ENCODE assay signal across 10 cellular contexts in genomic region chr2:54482725-54483124, GRCh38. TPM values are rescaled to one million over a fixed set of nuclear protein-coding genes. Genes with fewer than 3 reads are reported as not detected.
DNase-seq lines count a peak whose midpoint lies in the region; ATAC-seq and TF ChIP-seq lines count a peak whose summit lies in the region.
"Had no signal": no experiment of that assay in that cellular context is flagged by ENCODE, and none has a peak within 500 bp of the region (broad histone marks: within the 10 kb centered on the region; RNA-seq: fewer than 3 reads in every experiment).

No MANE protein-coding gene starts in this region.

- H4K8ac ChIP-seq in trophoblast cell (ENCODE audit: low read depth, low read length), result peak overlapping the region; percentile 25

- no peak for TF ChIP-seq RAD21 in SK-N-SH (IDR thresholded peaks at IDR 0.05; ENCODE audit: low read length)

- no peaks in the 10 kb centered on the region for H3K27me3 ChIP-seq in BJ (ENCODE audit: control insufficient read depth, insufficient read depth, low read length)
- no peaks in the 10 kb centered on the region for H3K27me3 ChIP-seq in SK-N-SH (ENCODE audit: insufficient read depth)
- H3K27me3 ChIP-seq in trophoblast cell (ENCODE audit: insufficient read depth, low read length), result no peaks in the 10 kb centered on the region

- CTCF ChIA-PET in BJ (lab: Yijun Ruan, JAX), result no interaction called here
- CTCF ChIA-PET in SK-N-SH (lab: Yijun Ruan, JAX), result no interaction called here

- H3F3A ChIP-seq in SK-N-SH (replicated peaks; ENCODE audit: insufficient read depth), result peaks cover 24% of the 10 kb centered on the region

- H4K20me1 ChIP-seq in SK-N-SH (ENCODE audit: insufficient read depth), result peaks cover 64% of the 10 kb centered on the region

- ATAC-seq in GM18502 (IDR thresholded peaks at IDR 0.05; ENCODE audit: poor library complexity, unreplicated experiment), result no peak
- no peak for ATAC-seq in GM21526 (IDR thresholded peaks at IDR 0.05; ENCODE audit: low FRiP score, unreplicated experiment)
- no peak for ATAC-seq in GM18511 (IDR thresholded peaks at IDR 0.05; ENCODE audit: unreplicated experiment)
- ATAC-seq: left colon had no signal

- H3K9me3 ChIP-seq in SK-N-SH (no peaks in the 10 kb centered on the region), trophoblast cell (ENCODE audit: insufficient read depth, low read depth, low read length) (no peaks in the 10 kb centered on the region)

- H3K36me3 Mint-ChIP-seq in immature natural killer cell, result peaks cover 0 to 5% (median 3%) of the 10 kb centered on the region in 3 donors

- H4K91ac ChIP-seq in trophoblast cell (ENCODE audit: low read depth, low read length), result peak overlapping the region; percentile 50

- H4K12ac ChIP-seq in trophoblast cell (ENCODE audit: low read depth, low read length), result no peak overlapping the region

- H3K23ac ChIP-seq in trophoblast cell (ENCODE audit: low read length), result no peak overlapping the region

- no peak overlapping the region for H3K14ac ChIP-seq in trophoblast cell (ENCODE audit: low read length)

- H3K27ac Mint-ChIP-seq in immature natural killer cell, result no peak overlapping the region

- H3K18ac ChIP-seq in trophoblast cell (ENCODE audit: low read length), result no peak overlapping the region

- H2AFZ ChIP-seq in SK-N-SH (ENCODE audit: low read depth), result no peak overlapping the region
- no peak overlapping the region for H2AFZ ChIP-seq in trophoblast cell (ENCODE audit: insufficient read depth, low read length, poor library complexity)

- H3K9ac ChIP-seq in SK-N-SH (no peak overlapping the region; the same call in 1 of the 2 replicates), trophoblast cell (ENCODE audit: low read length) (no peak overlapping the region)

- H2BK120ac ChIP-seq in trophoblast cell (ENCODE audit: insufficient read depth, low read length, poor library complexity), result no peak overlapping the region

- H3K4me3 ChIP-seq in BJ (ENCODE audit: low read depth, low read length) (no peak overlapping the region), SK-N-SH (ENCODE audit: low read depth in 2 of 2, low read length in 1 of 2) (no peak overlapping the region), fibroblast of the aortic adventitia (ENCODE audit: low read depth, low read length) (no peak overlapping the region), trophoblast cell (ENCODE audit: low read depth, low read length) (no peak overlapping the region)

- H3K27me3 Mint-ChIP-seq in immature natural killer cell (ENCODE audit: low read depth in 3 of 3), result peaks cover 0 to 3% (median 2%) of the 10 kb centered on the region in 3 donors

- no peaks in the 10 kb centered on the region for H3K9me2 ChIP-seq in SK-N-SH

- H3K4ac ChIP-seq in trophoblast cell (ENCODE audit: low read depth, low read length), result peak overlapping the region; percentile 21

- 66% methylated on average over 5 of the region's 5 CpGs for WGBS in SK-N-SH (ENCODE audit: low lambda C conversion rate)
- WGBS in trophoblast cell (ENCODE audit: extremely low coverage, insufficient coverage, insufficient read length), result no CpG with 5 or more reads among the region's 5 CpGs

- H3K36me3 ChIP-seq in BJ (ENCODE audit: control insufficient read depth, insufficient read depth, low read length) (no peaks in the 10 kb centered on the region), SK-N-SH (replicated peaks in 1 of 2; ENCODE audit: control insufficient read depth in 1 of 2, insufficient read depth in 2 of 2, low read length in 1 of 2) (peaks cover 0 to 8% of the 10 kb centered on the region in 2 experiments), trophoblast cell (ENCODE audit: control insufficient read depth in 1 of 2, insufficient read depth in 2 of 2, low read length in 2 of 2) (peaks cover 0 to 2% of the 10 kb centered on the region in 2 experiments)

- POLR2A ChIA-PET in BJ (lab: Charles Lee) (no interaction called here), SK-N-SH (lab: Yijun Ruan, JAX) (no interaction called here)

- H3K79me2 ChIP-seq in SK-N-SH (ENCODE audit: insufficient read depth) (peaks cover 86% of the 10 kb centered on the region), trophoblast cell (ENCODE audit: control insufficient read depth, insufficient read depth, low read length, poor library complexity) (peaks cover 2% of the 10 kb centered on the region)

- H2BK5ac ChIP-seq in trophoblast cell (ENCODE audit: low read depth, low read length, poor library complexity), result no peak overlapping the region

- TF ChIP-seq CTCF in BJ (IDR thresholded peaks at IDR 0.05; ENCODE audit: insufficient read depth, low read depth, low read length) (no peak), SK-N-SH (IDR thresholded peaks at IDR 0.05) (no peak), fibroblast of the aortic adventitia (IDR thresholded peaks at IDR 0.05; ENCODE audit: insufficient read depth, low read length) (no peak)

- no peak overlapping the region for H2AK5ac ChIP-seq in trophoblast cell (ENCODE audit: low read length)

- H3K4me3 Mint-ChIP-seq in immature natural killer cell, result no peak overlapping the region

- H3K27ac ChIP-seq in SK-N-SH (ENCODE audit: low read depth in 2 of 2, low read length in 1 of 2) (peak overlapping the region in 1 of 2 experiments; percentile 59; a peak in 3 of 4 replicates), trophoblast cell (ENCODE audit: low read depth, low read length) (peak overlapping the region; percentile 57)

- DNase-seq in BJ (ENCODE audit: low read depth) (peak; percentile 50), SK-N-SH (no peak), fibroblast of the aortic adventitia (ENCODE audit: low read depth) (peak; percentile 89), trophoblast cell (no peak), immature natural killer cell (no peak)
- DNase-seq: Caco-2 had no signal

- peaks cover 11% of the 10 kb centered on the region for H3K79me1 ChIP-seq in trophoblast cell (ENCODE audit: low read length)

- H3K4me2 ChIP-seq in SK-N-SH (peak overlapping the region; percentile 34), trophoblast cell (ENCODE audit: low read length) (peak overlapping the region; percentile 17)

- H3K4me1 ChIP-seq in SK-N-SH (ENCODE audit: control insufficient read depth in 1 of 2, insufficient read depth in 2 of 2, low read depth in 1 of 2, low read length in 1 of 2) (peaks cover 8 to 21% of the 10 kb centered on the region in 2 experiments), trophoblast cell (ENCODE audit: control insufficient read depth in 1 of 2, insufficient read depth in 2 of 2, low read length in 2 of 2) (peaks cover 21 to 22% of the 10 kb centered on the region in 2 experiments)
- H3K4me1 ChIP-seq: Caco-2 had no signal

- H2BK12ac ChIP-seq in trophoblast cell (ENCODE audit: low read length), result peak overlapping the region; percentile 24

- no peak for TF ChIP-seq EP300 in SK-N-SH (IDR thresholded peaks at IDR 0.05; ENCODE audit: borderline replicate concordance in 1 of 2, low read depth in 1 of 2, low read length in 1 of 2)

- peaks cover 0 to 7% (median 3%) of the 10 kb centered on the region in 6 donors for H3K9me3 Mint-ChIP-seq in immature natural killer cell

- H3K4me1 Mint-ChIP-seq in immature natural killer cell, result peaks cover 7 to 9% of the 10 kb centered on the region in 2 donors

TF ChIP-seq in SK-N-SH, 30 proteins besides CTCF, POLR2A, EP300 and RAD21:
- TF ChIP-seq RXRA (IDR thresholded peaks at IDR 0.05; ENCODE audit: borderline replicate concordance, low read depth) (no peak), NFIC (IDR thresholded peaks at IDR 0.05; ENCODE audit: borderline replicate concordance) (peak; percentile 21; the same call in 1 of the 2 replicates), TEAD4 (IDR thresholded peaks at IDR 0.05; ENCODE audit: borderline replicate concordance, insufficient read depth) (no peak)
- TF ChIP-seq, protein P1, sequence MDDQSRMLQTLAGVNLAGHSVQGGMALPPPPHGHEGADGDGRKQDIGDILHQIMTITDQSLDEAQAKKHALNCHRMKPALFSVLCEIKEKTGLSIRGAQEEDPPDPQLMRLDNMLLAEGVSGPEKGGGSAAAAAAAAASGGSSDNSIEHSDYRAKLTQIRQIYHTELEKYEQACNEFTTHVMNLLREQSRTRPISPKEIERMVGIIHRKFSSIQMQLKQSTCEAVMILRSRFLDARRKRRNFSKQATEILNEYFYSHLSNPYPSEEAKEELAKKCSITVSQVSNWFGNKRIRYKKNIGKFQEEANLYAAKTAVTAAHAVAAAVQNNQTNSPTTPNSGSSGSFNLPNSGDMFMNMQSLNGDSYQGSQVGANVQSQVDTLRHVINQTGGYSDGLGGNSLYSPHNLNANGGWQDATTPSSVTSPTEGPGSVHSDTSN (IDR thresholded peaks at IDR 0.05), result no peak

RNA-seq across cellular contexts. Expression of gene SPTBN1, which starts 26.6 kb away (rescaled TPM):
- 33.8 and 39.1 TPM in 2 replicates for polyA plus RNA-seq in BJ (2011; rRNA removed)
- 56.8 and 83.4 TPM in 2 replicates for polyA minus RNA-seq in BJ (2011; rRNA and poly(A)+ RNA removed)
- 27.1 and 29.1 TPM in 2 replicates for polyA plus RNA-seq in SK-N-SH (2012; rRNA removed)
- 15.4 and 18.8 TPM in 2 replicates for polyA plus RNA-seq in SK-N-SH (2012; cell fraction: cytosol; rRNA removed)
- 92.5 and 114 TPM in 2 replicates for polyA plus RNA-seq in SK-N-SH (2012; cell fraction: nucleus; rRNA removed)
- total RNA-seq in fibroblast of the aortic adventitia (ENCODE audit: low replicate concordance), result 254 and 293 TPM in 2 replicates
- polyA plus RNA-seq in trophoblast cell (2013), result 86.0 and 88.0 TPM in 2 replicates
- polyA plus RNA-seq in immature natural killer cell, result 10 to 100 TPM in 1 of 3 donors, 1 to 10 TPM in 1, under 1 TPM in 1; 0.41 to 57.5 (median 7.7) TPM

Comparison
In these comparisons a context has a peak if more than half of its experiments do, and no peak if none do; other contexts are left out.
1. DNase-seq: peak in BJ (single experiment) and fibroblast of the aortic adventitia (single experiment); none in SK-N-SH (single experiment), trophoblast cell (0 of 2) and immature natural killer cell (0 of 3).